Comparison of ENCODE assay signal across 8 cellular contexts in the genomic region with DNA sequence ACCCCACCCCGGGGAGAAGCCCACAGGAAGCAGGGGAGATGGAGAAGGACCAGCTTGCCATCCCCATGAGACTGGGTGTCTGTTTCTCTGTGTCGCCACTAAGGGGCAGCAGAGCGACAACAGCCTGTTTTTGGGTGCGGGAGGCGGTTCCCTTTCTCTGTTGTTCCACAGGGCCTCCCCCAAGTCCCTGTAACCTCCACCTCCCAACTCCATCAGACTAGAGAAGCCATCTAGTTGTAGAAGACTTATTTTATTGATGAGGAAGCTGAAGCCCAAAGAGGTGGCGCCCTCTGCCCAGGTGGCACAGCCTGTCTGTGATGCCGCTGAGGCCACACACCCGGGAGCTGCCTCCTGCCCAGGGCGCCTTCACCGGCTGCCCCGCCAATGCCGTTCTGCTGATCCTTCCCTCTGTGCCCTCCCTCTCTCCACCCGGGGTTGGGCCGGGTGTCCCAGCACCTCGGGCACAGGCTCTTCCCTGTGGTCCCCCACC. TPM values are rescaled to one million over a fixed set of nuclear protein-coding genes. Genes with fewer than 3 reads are reported as not detected.
DNase-seq lines count a peak whose midpoint lies in the region; ATAC-seq and TF ChIP-seq lines count a peak whose summit lies in the region.

No MANE protein-coding gene starts in this region.

- DNase-seq in AG20443 (ENCODE audit: low spot score): peak; percentile 80
- DNase-seq in GM20000 (ENCODE audit: low spot score): peak; percentile 87
- DNase-seq in NCI-H69 (lab: John Stamatoyannopoulos, UW): peak; percentile 79
- peak; percentile 46 to 56 for DNase-seq in activated CD4-positive, alpha-beta T cell treated with anti-CD3 and anti-CD28 coated beads, Interleukin-2, amount 50 U/mL, for 24 hours (ENCODE audit: low read depth in 1 of 2, low spot score in 1 of 2)
- peak; percentile 23 to 57 for DNase-seq in dermis microvascular lymphatic vessel endothelial cell (ENCODE audit: low read depth in 2 of 2)
- peak; percentile 90 for DNase-seq in mesenteric fat pad (ENCODE audit: low spot score)
- peak; percentile 56 for DNase-seq in stimulated activated naive CD4-positive, alpha-beta T cell treated with Interleukin-2 at 50 U/mL for 16 hours (lab: John Stamatoyannopoulos, UW)

- ATAC-seq in HG03139 (IDR thresholded peaks at IDR 0.05; ENCODE audit: unreplicated experiment): no peak

- TF ChIP-seq CTCF in GM20000 (IDR thresholded peaks at IDR 0.05; ENCODE audit: extremely low read depth, missing control alignments): peak; percentile 78

RNA-seq across cellular contexts. Expression of a gene that starts 3.9 kb away (rescaled TPM):
- total RNA-seq in dermis microvascular lymphatic vessel endothelial cell (6.5 and 13.3 TPM in 2 replicates), mesenteric fat pad (10.6 TPM)

RNA-seq across cellular contexts. Expression of a gene that starts 6.2 kb away (rescaled TPM):
- total RNA-seq in dermis microvascular lymphatic vessel endothelial cell (not detected in 2 replicates), mesenteric fat pad (2.7 TPM)

RNA-seq across cellular contexts. Expression of a gene that starts 13.3 kb away (rescaled TPM):
- total RNA-seq in dermis microvascular lymphatic vessel endothelial cell (under 0.01 and 0.13 TPM in 2 replicates), mesenteric fat pad (0.26 TPM)

RNA-seq across cellular contexts. Expression of a gene that starts 21.2 kb away (rescaled TPM):
- 9.0 and 17.8 TPM in 2 replicates for total RNA-seq in dermis microvascular lymphatic vessel endothelial cell
- 27.9 TPM for total RNA-seq in mesenteric fat pad

RNA-seq across cellular contexts. Expression of a gene that starts 36.9 kb away (rescaled TPM):
- under 0.01 TPM in 1 of 2 replicates, not detected in the other for total RNA-seq in dermis microvascular lymphatic vessel endothelial cell
- 31.9 TPM for total RNA-seq in mesenteric fat pad

Comparison
In these comparisons a context has a peak if more than half of its experiments do, and no peak if none do; other contexts are left out.
1. DNase-seq: peak in every context shown above with its lines; median percentile 90 in mesenteric fat pad; 87 in GM20000; 80 in AG20443; 79 in NCI-H69; 56 in stimulated activated naive CD4-positive, alpha-beta T cell treated with Interleukin-2 at 50 U/mL for 16 hours; 51 in activated CD4-positive, alpha-beta T cell treated with anti-CD3 and anti-CD28 coated beads, Interleukin-2, amount 50 U/mL, for 24 hours; 40 in dermis microvascular lymphatic vessel endothelial cell.